Comparison of ENCODE assay signal across 10 cellular contexts in genomic region chr1:174204697-174205308, GRCh38. TPM values are rescaled to one million over a fixed set of nuclear protein-coding genes. Genes with fewer than 3 reads are reported as not detected.
DNase-seq lines count a peak whose midpoint lies in the region; ATAC-seq and TF ChIP-seq lines count a peak whose summit lies in the region.
"Had no signal": no experiment of that assay in that cellular context is flagged by ENCODE, and none has a peak within 500 bp of the region (broad histone marks: within the 10 kb centered on the region; RNA-seq: fewer than 3 reads in every experiment).

No MANE protein-coding gene starts in this region.

- H3K4me3 ChIP-seq in smooth muscle cell (no peak overlapping the region), MM.1S (ENCODE audit: low read length) (no peak overlapping the region), ovary (no peak overlapping the region)

- H3K9me3 Mint-ChIP-seq in activated CD4-positive, alpha-beta T cell treated with anti-CD3 and anti-CD28 coated beads, Interleukin-2, amount 10 ng/mL, durations not matched to agents 7 days and 5 days = peaks cover 18% of the 10 kb centered on the region
- H3K9me3 Mint-ChIP-seq in activated CD4-positive, alpha-beta memory T cell treated with anti-CD3 and anti-CD28 coated beads, Interleukin-2, amount 10 ng/mL, durations not matched to agents 7 days and 5 days = peaks cover 20% of the 10 kb centered on the region
- peaks cover 4% of the 10 kb centered on the region for H3K9me3 Mint-ChIP-seq in natural killer cell treated with Interleukin-12 subunit alpha and Interleukin-12 subunit beta and Interleukin-15 and Interleukin-18, amount 100 ng/mL, for 72 hours

- POLR2A ChIA-PET in activated CD4-positive, alpha-beta T cell treated with anti-CD3 and anti-CD28 coated beads, Interleukin-2, amount 10 ng/mL, durations not matched to agents 7 days and 5 days (lab: Charles Lee) = interaction anchor here (0.6 kb wide), 1 partner anchor 38 kb away, joined by 3 read pairs; no protein-coding TSS in a partner anchor
- POLR2A ChIA-PET in activated CD4-positive, alpha-beta memory T cell treated with anti-CD3 and anti-CD28 coated beads, Interleukin-2, amount 10 ng/mL, durations not matched to agents 7 days and 5 days (lab: Charles Lee) = interaction anchor here (0.8 to 2.6 kb wide), 10 partner anchors 13 to 380 kb away, joined by 3 to 13 read pairs (median 5); partner anchors contain the start of genes CENPL, GAS5, RABGAP1L and RC3H1

- no peaks in the 10 kb centered on the region for H3K9me3 ChIP-seq in smooth muscle cell (replicated peaks; ENCODE audit: low read depth)
- no peaks in the 10 kb centered on the region for H3K9me3 ChIP-seq in MM.1S (replicated peaks; ENCODE audit: insufficient read depth, low read length)
- H3K9me3 ChIP-seq in ovary = no peaks in the 10 kb centered on the region

- no peak for TF ChIP-seq POLR2A in ovary (IDR thresholded peaks at IDR 0.05)

- H3K9ac ChIP-seq in smooth muscle cell (ENCODE audit: low read depth) (no peak overlapping the region), MM.1S (ENCODE audit: low read length) (no peak overlapping the region)

- no peak for TF ChIP-seq EP300 in ovary (IDR thresholded peaks at IDR 0.05)

- H3K4me3 Mint-ChIP-seq in activated CD4-positive, alpha-beta T cell treated with anti-CD3 and anti-CD28 coated beads, Interleukin-2, amount 10 ng/mL, durations not matched to agents 7 days and 5 days = no peak overlapping the region
- peak overlapping the region; percentile 36 for H3K4me3 Mint-ChIP-seq in activated CD4-positive, alpha-beta memory T cell treated with anti-CD3 and anti-CD28 coated beads, Interleukin-2, amount 10 ng/mL, durations not matched to agents 7 days and 5 days
- H3K4me3 Mint-ChIP-seq in natural killer cell treated with Interleukin-12 subunit alpha and Interleukin-12 subunit beta and Interleukin-15 and Interleukin-18, amount 100 ng/mL, for 72 hours = peak overlapping the region; percentile 74

- no peaks in the 10 kb centered on the region for H3F3A ChIP-seq in smooth muscle cell (ENCODE audit: low read depth)
- H3F3A ChIP-seq in MM.1S (ENCODE audit: insufficient read depth, low read length) = no peaks in the 10 kb centered on the region

- H3K4me1 ChIP-seq in smooth muscle cell (ENCODE audit: low read depth) (no peaks in the 10 kb centered on the region), MM.1S (ENCODE audit: low read length) (peaks cover 50% of the 10 kb centered on the region), ovary (ENCODE audit: insufficient read depth) (no peaks in the 10 kb centered on the region)

- H3K36me3 Mint-ChIP-seq in activated CD4-positive, alpha-beta T cell treated with anti-CD3 and anti-CD28 coated beads, Interleukin-2, amount 10 ng/mL, durations not matched to agents 7 days and 5 days (ENCODE audit: low read depth) = peaks cover 32% of the 10 kb centered on the region
- H3K36me3 Mint-ChIP-seq in activated CD4-positive, alpha-beta memory T cell treated with anti-CD3 and anti-CD28 coated beads, Interleukin-2, amount 10 ng/mL, durations not matched to agents 7 days and 5 days (ENCODE audit: low read depth) = peaks cover 51% of the 10 kb centered on the region
- H3K36me3 Mint-ChIP-seq in natural killer cell treated with Interleukin-12 subunit alpha and Interleukin-12 subunit beta and Interleukin-15 and Interleukin-18, amount 100 ng/mL, for 72 hours = peaks cover 20% of the 10 kb centered on the region

- H3K27me3 Mint-ChIP-seq in activated CD4-positive, alpha-beta T cell treated with anti-CD3 and anti-CD28 coated beads, Interleukin-2, amount 10 ng/mL, durations not matched to agents 7 days and 5 days = no peaks in the 10 kb centered on the region
- no peaks in the 10 kb centered on the region for H3K27me3 Mint-ChIP-seq in activated CD4-positive, alpha-beta memory T cell treated with anti-CD3 and anti-CD28 coated beads, Interleukin-2, amount 10 ng/mL, durations not matched to agents 7 days and 5 days
- no peaks in the 10 kb centered on the region for H3K27me3 Mint-ChIP-seq in natural killer cell treated with Interleukin-12 subunit alpha and Interleukin-12 subunit beta and Interleukin-15 and Interleukin-18, amount 100 ng/mL, for 72 hours

- peak; percentile 36 to 75 for ATAC-seq in natural killer cell treated with Interleukin-12 subunit alpha and Interleukin-12 subunit beta and Interleukin-15 and Interleukin-18, amount 100 ng/mL, for 72 hours

- peak overlapping the region; percentile 70 for H3K27ac Mint-ChIP-seq in activated CD4-positive, alpha-beta T cell treated with anti-CD3 and anti-CD28 coated beads, Interleukin-2, amount 10 ng/mL, durations not matched to agents 7 days and 5 days
- H3K27ac Mint-ChIP-seq in activated CD4-positive, alpha-beta memory T cell treated with anti-CD3 and anti-CD28 coated beads, Interleukin-2, amount 10 ng/mL, durations not matched to agents 7 days and 5 days = peak overlapping the region; percentile 76
- H3K27ac Mint-ChIP-seq in natural killer cell treated with Interleukin-12 subunit alpha and Interleukin-12 subunit beta and Interleukin-15 and Interleukin-18, amount 100 ng/mL, for 72 hours = peak overlapping the region; percentile 81 to 90

- H3K9me2 ChIP-seq in MM.1S (replicated peaks; ENCODE audit: insufficient read depth, low read length) = no peaks in the 10 kb centered on the region

- DNase-seq in activated CD4-positive, alpha-beta T cell treated with anti-CD3 and anti-CD28 coated beads, Interleukin-2, amount 10 ng/mL, durations not matched to agents 7 days and 5 days = no peak
- no peak for DNase-seq in activated CD4-positive, alpha-beta T cell treated with anti-CD3 and anti-CD28 coated beads for 48 hours
- DNase-seq in HT-29 (ENCODE audit: low spot score) (peak; percentile 57), smooth muscle cell (lab: John Stamatoyannopoulos, UW; ENCODE audit: unreplicated experiment) (no peak), MM.1S (no peak), ovary (no peak)
- no peak for DNase-seq in activated CD4-positive, alpha-beta memory T cell treated with anti-CD3 and anti-CD28 coated beads, Interleukin-2, amount 10 ng/mL, durations not matched to agents 7 days and 5 days
- no peak for DNase-seq in natural killer cell treated with Interleukin-12 subunit alpha and Interleukin-12 subunit beta and Interleukin-15 and Interleukin-18, amount 100 ng/mL, for 72 hours (ENCODE audit: low spot score)
- DNase-seq: NCI-H2107 had no signal

- H3K27ac ChIP-seq in smooth muscle cell (ENCODE audit: low read depth) (no peak overlapping the region), MM.1S (ENCODE audit: low read length) (no peak overlapping the region), ovary (no peak overlapping the region)
- H3K27ac ChIP-seq: epithelial cell of prostate had no signal

- intact Hi-C loops in ovary (cut with DNase I) = no loop called here

- H2AFZ ChIP-seq in smooth muscle cell (ENCODE audit: low read depth) (no peak overlapping the region), MM.1S (ENCODE audit: low read length) (no peak overlapping the region)

- TF ChIP-seq CTCF in smooth muscle cell (IDR thresholded peaks at IDR 0.05; ENCODE audit: borderline replicate concordance, insufficient read depth, poor library complexity, severe bottlenecking) (no peak), MM.1S (IDR thresholded peaks at IDR 0.05; ENCODE audit: low read length) (no peak), ovary (IDR thresholded peaks at IDR 0.05) (no peak)

- H3K27me3 ChIP-seq in smooth muscle cell (ENCODE audit: low read depth) (no peaks in the 10 kb centered on the region), MM.1S (replicated peaks; ENCODE audit: insufficient read depth, low read length) (no peaks in the 10 kb centered on the region), ovary (no peaks in the 10 kb centered on the region)

- H3K4me2 ChIP-seq in smooth muscle cell (no peak overlapping the region), MM.1S (ENCODE audit: low read depth, low read length) (no peak overlapping the region)

- WGBS in smooth muscle cell (ENCODE audit: low lambda C conversion rate) = 78% methylated on average over 7 of the region's 7 CpGs
- WGBS in ovary, 3 donors = 88 to 95% (median 92%) methylated on average over 7 of the region's 7 CpGs

- H3K4me1 Mint-ChIP-seq in activated CD4-positive, alpha-beta T cell treated with anti-CD3 and anti-CD28 coated beads, Interleukin-2, amount 10 ng/mL, durations not matched to agents 7 days and 5 days = peaks cover 41% of the 10 kb centered on the region
- peaks cover 44% of the 10 kb centered on the region for H3K4me1 Mint-ChIP-seq in activated CD4-positive, alpha-beta memory T cell treated with anti-CD3 and anti-CD28 coated beads, Interleukin-2, amount 10 ng/mL, durations not matched to agents 7 days and 5 days
- H3K4me1 Mint-ChIP-seq in natural killer cell treated with Interleukin-12 subunit alpha and Interleukin-12 subunit beta and Interleukin-15 and Interleukin-18, amount 100 ng/mL, for 72 hours (ENCODE audit: low read depth in 2 of 2) = peaks cover 41 to 55% of the 10 kb centered on the region in 2 donors

- H3K36me3 ChIP-seq in smooth muscle cell (ENCODE audit: low read depth) = no peaks in the 10 kb centered on the region
- H3K36me3 ChIP-seq in MM.1S (replicated peaks; ENCODE audit: insufficient read depth, low read length) = no peaks in the 10 kb centered on the region
- no peaks in the 10 kb centered on the region for H3K36me3 ChIP-seq in ovary

- peaks cover 8% of the 10 kb centered on the region for H4K20me1 ChIP-seq in smooth muscle cell (ENCODE audit: low read depth)
- H4K20me1 ChIP-seq in MM.1S (ENCODE audit: insufficient read depth, low read length) = no peaks in the 10 kb centered on the region

- CTCF ChIA-PET in activated CD4-positive, alpha-beta T cell treated with anti-CD3 and anti-CD28 coated beads, Interleukin-2, amount 10 ng/mL, durations not matched to agents 7 days and 5 days (lab: Charles Lee) = interaction anchor here (1.3 kb wide), 1 partner anchor 15 kb away, joined by 4 read pairs; no protein-coding TSS in a partner anchor
- CTCF ChIA-PET in activated CD4-positive, alpha-beta memory T cell treated with anti-CD3 and anti-CD28 coated beads, Interleukin-2, amount 10 ng/mL, durations not matched to agents 7 days and 5 days (lab: Charles Lee) = interaction anchor here (0.5 to 3.1 kb wide), 3 partner anchors 14 to 426 kb away, joined by 5 to 17 read pairs (median 5); no protein-coding TSS in a partner anchor

- H3K79me2 ChIP-seq in smooth muscle cell (ENCODE audit: low read depth) = peaks cover 14% of the 10 kb centered on the region
- peaks cover 67% of the 10 kb centered on the region for H3K79me2 ChIP-seq in MM.1S (ENCODE audit: low read length)

RNA-seq across cellular contexts. Expression of gene RABGAP1L, which starts 45.5 kb away (rescaled TPM):
- 10 to 100 TPM; 47.4 to 53.3 TPM for total RNA-seq in activated CD4-positive, alpha-beta T cell treated with anti-CD3 and anti-CD28 coated beads, Interleukin-2, amount 10 ng/mL, durations not matched to agents 7 days and 5 days
- 18.4 and 20.2 TPM in 2 replicates for total RNA-seq in HT-29 (2014; rRNA removed; shearing (Covaris generic))
- 10 to 100 TPM; 76.8 to 80.5 TPM for total RNA-seq in activated CD4-positive, alpha-beta memory T cell treated with anti-CD3 and anti-CD28 coated beads, Interleukin-2, amount 10 ng/mL, durations not matched to agents 7 days and 5 days
- total RNA-seq in natural killer cell treated with Interleukin-12 subunit alpha and Interleukin-12 subunit beta and Interleukin-15 and Interleukin-18, amount 100 ng/mL, for 72 hours = 100 to 1,000 TPM in 1 of 2 donors, 10 to 100 TPM in 1; 53.4 to 101 TPM
- total RNA-seq in smooth muscle cell (24.7 and 35.3 TPM in 2 replicates), ovary (10 to 100 TPM; 40.0 to 56.5 (median 44.2) TPM)
- polyA plus RNA-seq in smooth muscle cell (4.8 and 10.0 TPM in 2 replicates), ovary (10 to 100 TPM; 17.1 to 29.8 TPM)
